ENCODE assay signal across 25 cellular contexts in genomic region chr2:98786179-98786578, GRCh38.
"Had no signal": no experiment of that assay in that cellular context is flagged by ENCODE, and none has a peak within 500 bp of the region (broad histone marks: within the 10 kb centered on the region; RNA-seq: fewer than 3 reads in every experiment).

No MANE protein-coding gene starts in this region.

- H3K4me2 ChIP-seq: SK-N-SH had no signal

- H3K27me3 Mint-ChIP-seq: T-cell had no signal

- H3K27ac Mint-ChIP-seq: T-cell had no signal

- H3K9me2 ChIP-seq: SK-N-SH had no signal

- FAIRE-seq: HTR-8/SVneo, RCC 7860 had no signal

- DNase-seq: Karpas-422, KG1, MG63, NCI-H1092, NCI-H1105 treated with DMSO at 0.1 percent for 48 hours, NCI-H1417 treated with DMSO at 0.1 percent for 48 hours, NCI-H146, NCI-H1694 treated with DMSO at 0.1 percent for 48 hours, NCI-H1930, NCI-H2081, NCI-H2107, NCI-H226, NCI-H446, NCI-H510A, NCI-H524 treated with DMSO at 0.1 percent for 48 hours, NCI-H69, NCI-H774, SHP77, SK-N-SH, SW 1271, T-cell had no signal

- H3K9ac ChIP-seq: SK-N-SH had no signal

- H3K27ac ChIP-seq: HL-60, RWPE1 had no signal

- H3K4me3 ChIP-seq: MG63 had no signal

- ATAC-seq: T-cell had no signal

- H3K36me3 ChIP-seq: MG63 had no signal

- H3K4me3 Mint-ChIP-seq: T-cell had no signal

- H3K27me3 ChIP-seq: MG63 had no signal
